ENCODE assay signal across 9 cellular contexts in genomic region chr14:104681689-104682074, GRCh38. TPM values are rescaled to one million over a fixed set of nuclear protein-coding genes. Genes with fewer than 3 reads are reported as not detected.
DNase-seq lines count a peak whose midpoint lies in the region; ATAC-seq and TF ChIP-seq lines count a peak whose summit lies in the region.
"Had no signal": no experiment of that assay in that cellular context is flagged by ENCODE, and none has a peak within 500 bp of the region (broad histone marks: within the 10 kb centered on the region; RNA-seq: fewer than 3 reads in every experiment).

No MANE protein-coding gene starts in this region.

- peak; percentile 39 for ATAC-seq in left lobe of liver

- intact Hi-C loops in dendritic cell treated with granulocyte-macrophage colony-stimulating factor and Interleukin-4, amounts not matched to agents 40 ng/mL and 50 ng/mL, for 4 days (cut with micrococcal nuclease) = no loop called here
- intact Hi-C loops in testis (cut with DNase I; ENCODE audit: low total_unique reads) = no loop called here

- H3K36me3 Mint-ChIP-seq in activated naive CD4-positive, alpha-beta T cell treated with anti-CD3 and anti-CD28 coated beads, Interleukin-2, amount 50 U/mL, for 24 hours = no peaks in the 10 kb centered on the region
- no peaks in the 10 kb centered on the region for H3K36me3 Mint-ChIP-seq in dendritic cell treated with granulocyte-macrophage colony-stimulating factor and Interleukin-4, amounts not matched to agents 40 ng/mL and 50 ng/mL, for 4 days (ENCODE audit: low read depth)
- H3K36me3 Mint-ChIP-seq: activated naive CD8-positive, alpha-beta T cell treated with anti-CD3 and anti-CD28 coated beads, Interleukin-2, amount 10 ng/mL, durations not matched to agents 7 days and 5 days had no signal

- H3K36me3 ChIP-seq in testis (ENCODE audit: low read depth, missing control alignments) = no peaks in the 10 kb centered on the region

- peaks cover 32% of the 10 kb centered on the region for H3K4me1 Mint-ChIP-seq in activated naive CD4-positive, alpha-beta T cell treated with anti-CD3 and anti-CD28 coated beads, Interleukin-2, amount 50 U/mL, for 24 hours
- peaks cover 81% of the 10 kb centered on the region for H3K4me1 Mint-ChIP-seq in dendritic cell treated with granulocyte-macrophage colony-stimulating factor and Interleukin-4, amounts not matched to agents 40 ng/mL and 50 ng/mL, for 4 days (ENCODE audit: low read depth)

- peaks cover 45% of the 10 kb centered on the region for H3K4me1 ChIP-seq in testis

- H3K4me3 Mint-ChIP-seq in activated naive CD4-positive, alpha-beta T cell treated with anti-CD3 and anti-CD28 coated beads, Interleukin-2, amount 50 U/mL, for 24 hours = no peak overlapping the region
- peak overlapping the region; percentile 7 for H3K4me3 Mint-ChIP-seq in dendritic cell treated with granulocyte-macrophage colony-stimulating factor and Interleukin-4, amounts not matched to agents 40 ng/mL and 50 ng/mL, for 4 days
- H3K4me3 Mint-ChIP-seq: activated naive CD8-positive, alpha-beta T cell treated with anti-CD3 and anti-CD28 coated beads, Interleukin-2, amount 10 ng/mL, durations not matched to agents 7 days and 5 days had no signal

- TF ChIP-seq POLR2A in testis (IDR thresholded peaks at IDR 0.05) = no peak

- 33 to 63% methylated on average over 11 of the region's 11 CpGs for WGBS in testis, 2 donors

- no peak for TF ChIP-seq CTCF in testis (IDR thresholded peaks at IDR 0.05)

- H3K9me3 ChIP-seq in testis = no peaks in the 10 kb centered on the region

- H3K4me3 ChIP-seq in testis = no peak overlapping the region

- H3K27me3 Mint-ChIP-seq in activated naive CD4-positive, alpha-beta T cell treated with anti-CD3 and anti-CD28 coated beads, Interleukin-2, amount 50 U/mL, for 24 hours = no peaks in the 10 kb centered on the region
- peaks cover 7% of the 10 kb centered on the region for H3K27me3 Mint-ChIP-seq in dendritic cell treated with granulocyte-macrophage colony-stimulating factor and Interleukin-4, amounts not matched to agents 40 ng/mL and 50 ng/mL, for 4 days

- peak overlapping the region; percentile 35 to 71 for H3K27ac ChIP-seq in testis

- H3K27ac Mint-ChIP-seq in activated naive CD4-positive, alpha-beta T cell treated with anti-CD3 and anti-CD28 coated beads, Interleukin-2, amount 50 U/mL, for 24 hours = peak overlapping the region; percentile 46
- H3K27ac Mint-ChIP-seq in dendritic cell treated with granulocyte-macrophage colony-stimulating factor and Interleukin-4, amounts not matched to agents 40 ng/mL and 50 ng/mL, for 4 days = peak overlapping the region; percentile 97

- no peak for DNase-seq in activated naive CD4-positive, alpha-beta T cell treated with anti-CD3 and anti-CD28 coated beads, Interleukin-2, amount 50 U/mL, for 16 hours
- DNase-seq in left lobe of liver (ENCODE audit: low spot score) = peak; percentile 78
- peak; percentile 79 for DNase-seq in testis
- no peak for DNase-seq in stimulated activated CD8-positive, alpha-beta memory T cell treated with anti-CD3 and anti-CD28 coated beads, Interleukin-4, amount 100 ng/mL, for 48 hours
- no peak for DNase-seq in CD1c-positive myeloid dendritic cell (ENCODE audit: extremely low spot score)
- no peak for DNase-seq in activated effector memory CD4-positive, alpha-beta T cell treated with Interleukin-2 at 50 U/mL for 16 hours
- DNase-seq: activated naive CD8-positive, alpha-beta T cell treated with anti-CD3 and anti-CD28 coated beads, Interleukin-2, amount 10 ng/mL, durations not matched to agents 7 days and 5 days had no signal

- H3K27me3 ChIP-seq in testis = no peaks in the 10 kb centered on the region

- H3K9me3 Mint-ChIP-seq in activated naive CD4-positive, alpha-beta T cell treated with anti-CD3 and anti-CD28 coated beads, Interleukin-2, amount 50 U/mL, for 24 hours = no peaks in the 10 kb centered on the region
- H3K9me3 Mint-ChIP-seq in dendritic cell treated with granulocyte-macrophage colony-stimulating factor and Interleukin-4, amounts not matched to agents 40 ng/mL and 50 ng/mL, for 4 days = no peaks in the 10 kb centered on the region
- H3K9me3 Mint-ChIP-seq: activated naive CD8-positive, alpha-beta T cell treated with anti-CD3 and anti-CD28 coated beads, Interleukin-2, amount 10 ng/mL, durations not matched to agents 7 days and 5 days had no signal

RNA-seq across cellular contexts. Expression of gene INF2, which starts 7.7 kb away (rescaled TPM):
- total RNA-seq in left lobe of liver (63.1 TPM), testis (100 to 1,000 TPM; 244 to 328 TPM)
- 50.5 TPM for polyA plus RNA-seq in testis (ENCODE audit: insufficient read depth, low read depth, low replicate concordance)

RNA-seq across cellular contexts. Expression of gene ADSS1, which starts 42.3 kb away (rescaled TPM):
- total RNA-seq in left lobe of liver (51.9 TPM), testis (10 to 100 TPM; 48.7 to 79.4 TPM)
- 79.6 TPM for polyA plus RNA-seq in testis (ENCODE audit: insufficient read depth, low read depth, low replicate concordance)

Comparison
In these comparisons a context has a peak if more than half of its experiments do, and no peak if none do; other contexts are left out.
1. DNase-seq: peak in left lobe of liver (single experiment) and testis (single experiment); none in activated naive CD4-positive, alpha-beta T cell treated with anti-CD3 and anti-CD28 coated beads, Interleukin-2, amount 50 U/mL, for 16 hours (single experiment), stimulated activated CD8-positive, alpha-beta memory T cell treated with anti-CD3 and anti-CD28 coated beads, Interleukin-4, amount 100 ng/mL, for 48 hours (single experiment), CD1c-positive myeloid dendritic cell (single experiment) and activated effector memory CD4-positive, alpha-beta T cell treated with Interleukin-2 at 50 U/mL for 16 hours (single experiment).